Comparison of ENCODE assay signal across 9 cellular contexts in the genomic region with DNA sequence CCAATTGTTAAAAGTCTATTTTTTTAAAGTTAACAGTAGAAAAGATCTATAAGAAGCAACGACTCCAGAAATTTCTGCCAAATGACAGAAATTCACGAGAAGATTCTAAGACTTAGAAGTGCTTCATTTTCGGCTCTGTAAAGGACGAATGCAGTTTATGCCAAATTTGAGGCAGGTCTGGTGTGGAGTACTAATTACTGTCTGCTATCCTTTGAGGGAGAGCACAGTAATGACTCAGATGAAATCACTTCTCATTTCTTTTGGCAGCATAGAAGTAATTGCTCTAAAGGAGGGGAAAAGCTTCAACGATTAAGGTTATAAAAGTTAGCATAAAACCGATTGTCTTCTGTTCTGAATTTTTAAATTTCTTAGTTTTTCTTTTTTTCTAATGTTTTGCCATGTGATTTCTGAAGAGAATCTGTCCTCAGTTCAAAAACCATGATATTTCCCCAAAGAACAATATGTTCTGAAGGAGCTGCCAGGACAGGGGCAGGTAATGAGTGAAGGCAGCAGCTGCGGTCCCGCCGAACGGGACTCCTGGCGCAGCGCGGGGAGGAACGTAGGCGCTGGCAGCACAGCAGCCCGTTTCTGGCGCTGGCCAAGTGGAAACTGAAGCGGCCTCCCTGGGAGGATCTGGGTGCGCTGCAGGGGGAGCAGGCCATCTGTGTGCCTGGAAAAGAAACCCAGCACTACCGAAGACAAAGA. TPM values are rescaled to one million over a fixed set of nuclear protein-coding genes. Genes with fewer than 3 reads are reported as not detected.
A peak's percentile ranks its signal among the peaks of the same experiment; 100 is the strongest.
DNase-seq lines count a peak whose midpoint lies in the region; ATAC-seq and TF ChIP-seq lines count a peak whose summit lies in the region.
"Had no signal": no experiment of that assay in that cellular context is flagged by ENCODE, and none has a peak within 500 bp of the region (broad histone marks: within the 10 kb centered on the region; RNA-seq: fewer than 3 reads in every experiment).

No MANE protein-coding gene starts in this region.

- H3K27me3 ChIP-seq in adrenal gland = no peaks in the 10 kb centered on the region

- no peaks in the 10 kb centered on the region for H3K9me3 ChIP-seq in adrenal gland (replicated peaks in 1 of 3)

- ATAC-seq in activated T-cell treated with anti-CD3 and anti-CD28 coated beads, Interleukin-2, amount 50 U/mL, for 4 hours = peak in 1 of 2 donors; percentile 46
- ATAC-seq in HG02938 (IDR thresholded peaks at IDR 0.05; ENCODE audit: unreplicated experiment) (no peak), GM19395 (IDR thresholded peaks at IDR 0.05; ENCODE audit: unreplicated experiment) (no peak)

- no peaks in the 10 kb centered on the region for H3K36me3 ChIP-seq in adrenal gland (replicated peaks in 1 of 2)

- no peak for TF ChIP-seq CTCF in adrenal gland (IDR thresholded peaks at IDR 0.05)

- H3K4me3 ChIP-seq in adrenal gland = peak overlapping the region in 1 of 4 donors; percentile 24

- DNase-seq in activated T-cell treated with anti-CD3 and anti-CD28 coated beads, Interleukin-2, amount 50 U/mL, for 4 hours = no peak
- no peak for DNase-seq in activated T-cell treated with anti-CD3 and anti-CD28 coated beads for 4 hours
- peak in 5 of 7 donors; percentile 14 to 57 (median 18) for DNase-seq in adrenal gland
- peak; percentile 53 for DNase-seq in inferior parietal cortex (ENCODE audit: extremely low spot score)
- DNase-seq in superior temporal gyrus (ENCODE audit: extremely low spot score) = peak; percentile 60
- DNase-seq in hepatic stellate cell (ENCODE audit: low spot score) = no peak
- DNase-seq: DND-41 had no signal

- H3K9me3 Mint-ChIP-seq in activated T-cell treated with anti-CD3 and anti-CD28 coated beads, Interleukin-2, amount 50 U/mL, for 4 hours = no peaks in the 10 kb centered on the region

- no peak for TF ChIP-seq POLR2A in adrenal gland (IDR thresholded peaks at IDR 0.05)

- H3K4me3 Mint-ChIP-seq in activated T-cell treated with anti-CD3 and anti-CD28 coated beads, Interleukin-2, amount 50 U/mL, for 4 hours = peak overlapping the region; percentile 26

- no peaks in the 10 kb centered on the region for H3K36me3 Mint-ChIP-seq in activated T-cell treated with anti-CD3 and anti-CD28 coated beads, Interleukin-2, amount 50 U/mL, for 4 hours (ENCODE audit: insufficient read depth)

- WGBS in adrenal gland, 4 donors = 30 to 46% (median 38%) methylated on average over 16 to 20 of the region's 20 CpGs

- H3K4me1 ChIP-seq in adrenal gland (replicated peaks in 1 of 2) = no peaks in the 10 kb centered on the region

- peak overlapping the region in 1 of 5 donors; percentile 38 for H3K27ac ChIP-seq in adrenal gland

- H3K4me1 Mint-ChIP-seq in activated T-cell treated with anti-CD3 and anti-CD28 coated beads, Interleukin-2, amount 50 U/mL, for 4 hours (ENCODE audit: low read depth) = peaks cover 8% of the 10 kb centered on the region

- intact Hi-C loops in adrenal gland (cut with DNase I) = no loop called here

- H3K27me3 Mint-ChIP-seq in activated T-cell treated with anti-CD3 and anti-CD28 coated beads, Interleukin-2, amount 50 U/mL, for 4 hours (ENCODE audit: low read depth) = peaks cover 23% of the 10 kb centered on the region

RNA-seq across cellular contexts. Expression of a gene that starts 11.5 kb away (rescaled TPM):
- total RNA-seq in activated T-cell treated with anti-CD3 and anti-CD28 coated beads, Interleukin-2, amount 50 U/mL, for 4 hours = not detected
- not detected for total RNA-seq in adrenal gland
- polyA plus RNA-seq in adrenal gland = under 1 TPM in 1 of 3 donors, not detected in 2; 0.17 TPM

RNA-seq across cellular contexts. Expression of a gene that starts 22.4 kb away (rescaled TPM):
- total RNA-seq in activated T-cell treated with anti-CD3 and anti-CD28 coated beads, Interleukin-2, amount 50 U/mL, for 4 hours = 1 to 10 TPM; 2.1 to 3.7 (median 2.4) TPM
- total RNA-seq in adrenal gland = 1 to 10 TPM in 3 of 8 donors, under 1 TPM in 3, not detected in 2; 0.38 to 2.7 (median 1.3) TPM
- 1 to 10 TPM in 1 of 3 donors, under 1 TPM in 2; 0.71 to 1.9 (median 0.97) TPM for polyA plus RNA-seq in adrenal gland

Comparison
In these comparisons a context has a peak if more than half of its experiments do, and no peak if none do; other contexts are left out.
1. DNase-seq: peak in adrenal gland (5 of 7), inferior parietal cortex (single experiment) and superior temporal gyrus (single experiment); none in activated T-cell treated with anti-CD3 and anti-CD28 coated beads, Interleukin-2, amount 50 U/mL, for 4 hours (single experiment), activated T-cell treated with anti-CD3 and anti-CD28 coated beads for 4 hours (single experiment) and hepatic stellate cell (single experiment).